In genomic region chr13:27847669-27848068, GRCh38 we compare ENCODE assay signal across 27 cellular contexts. TPM values are rescaled to one million over a fixed set of nuclear protein-coding genes. Genes with fewer than 3 reads are reported as not detected.
"Had no signal": no experiment of that assay in that cellular context is flagged by ENCODE, and none has a peak within 500 bp of the region (broad histone marks: within the 10 kb centered on the region; RNA-seq: fewer than 3 reads in every experiment).

No MANE protein-coding gene starts in this region.

- H3K36me3 ChIP-seq: stomach, suprapubic skin, thoracic aorta, thyroid gland, tibial artery, tibial nerve, transverse colon, upper lobe of left lung, upper lobe of right lung, uterus, vagina had no signal

- H3K27me3 ChIP-seq: testis, tibial nerve, upper lobe of left lung, uterus, vagina had no signal

- H3K9me3 ChIP-seq: suprapubic skin, testis, thoracic aorta, thyroid gland, tibial artery, transverse colon, upper lobe of left lung, upper lobe of right lung, uterus, vagina had no signal

- DNase-seq: stimulated activated CD4-positive, alpha-beta T cell treated with anti-CD3 and anti-CD28 coated beads, Interleukin-2, amount 100 ng/mL, for 48 hours; stimulated activated CD4-positive, alpha-beta T cell treated with anti-CD3 and anti-CD28 coated beads, Interleukin-4, amount 100 ng/mL, for 1 hour; stimulated activated CD4-positive, alpha-beta T cell treated with anti-CD3 and anti-CD28 coated beads, Interleukin-4, amount 100 ng/mL, for 24 hours; stimulated activated CD4-positive, alpha-beta T cell treated with anti-CD3 and anti-CD28 coated beads, Interleukin-4, amount 100 ng/mL, for 4 hours; stimulated activated CD8-positive, alpha-beta memory T cell treated with anti-CD3 and anti-CD28 coated beads, Interleukin-4, amount 100 ng/mL, for 48 hours; stimulated activated naive B cell treated with anti-CD40 and anti-IgM and Interleukin-4, amounts not matched to agents 10 μg/mL and 1 μg/mL and 100 μg/mL, for 72 hours; stimulated activated naive CD4-positive, alpha-beta T cell; stimulated activated naive CD4-positive, alpha-beta T cell treated with Interleukin-2 at 50 U/mL for 16 hours; stimulated activated naive CD8-positive, alpha-beta T cell treated with anti-CD3 and anti-CD28 coated beads, Interleukin-15, amount 100 ng/mL, for 72 hours; stimulated activated naive CD8-positive, alpha-beta T cell treated with anti-CD3 and anti-CD28 coated beads, Interleukin-15, Interleukin-2, amounts not matched to agents 100 U/mL and 50 U/mL, for 24 hours; stomach; substantia nigra; testis; thyroid gland; tibial artery; transverse colon; trophoblast cell; upper lobe of left lung; upper lobe of right lung; uterus had no signal

- H3K4me3 ChIP-seq: stomach, suprapubic skin, testis, thoracic aorta, thyroid gland, tibial artery, tibial nerve, transverse colon, upper lobe of left lung, upper lobe of right lung, uterus, vagina had no signal

- H3K27ac ChIP-seq: stomach, suprapubic skin, testis, thoracic aorta, thyroid gland, tibial artery, tibial nerve, transverse colon, upper lobe of left lung, upper lobe of right lung, uterus, vagina had no signal

- H3K4me1 ChIP-seq: stomach, suprapubic skin, testis, thyroid gland, tibial artery, tibial nerve, transverse colon, upper lobe of left lung, upper lobe of right lung, uterus, vagina had no signal

RNA-seq across cellular contexts. Expression of gene GSX1, which starts 55.4 kb away (rescaled TPM):
- total RNA-seq: stomach, subcutaneous adipose tissue, suprapubic skin, testis, thoracic aorta, thyroid gland, tibial nerve, transverse colon, upper lobe of left lung, upper lobe of right lung, ureter, urinary bladder, uterus, vagina had no signal
